In genomic region chr17:2688351-2689342, GRCh38 we compare ENCODE assay signal across 1 cellular context.
TF ChIP-seq lines count a peak whose summit lies in the region.

No MANE protein-coding gene starts in this region.

TF ChIP-seq in HepG2, 621 proteins besides CTCF, POLR2A, EP300 and RAD21 (continued from another document and continues in another):
- no peak for TF ChIP-seq RXRA (CRISPR knock-in tag; IDR thresholded peaks at IDR 0.05)
- TF ChIP-seq NBN (conservative IDR thresholded peaks at IDR 0.05), result no peak
- TF ChIP-seq SPEN (CRISPR knock-in tag; IDR thresholded peaks at IDR 0.05; ENCODE audit: low read depth), result no peak
- no peak for TF ChIP-seq HMG20A (CRISPR knock-in tag; IDR thresholded peaks at IDR 0.05; ENCODE audit: borderline replicate concordance)
- peak; percentile 31; the same call in 1 of the 2 replicates for TF ChIP-seq NR2F2 (IDR thresholded peaks at IDR 0.05; ENCODE audit: borderline replicate concordance, low read depth)
- no peak for TF ChIP-seq SIN3B (IDR thresholded peaks at IDR 0.05; ENCODE audit: low read length)
- TF ChIP-seq ZNF878 (CRISPR knock-in tag; IDR thresholded peaks at IDR 0.05), result 0 out of 2 replicates have a peak, but pooled peaks have one; percentile 29
- TF ChIP-seq MEF2D (CRISPR knock-in tag; IDR thresholded peaks at IDR 0.05), result no peak
- peak; percentile 41; the same call in 1 of the 2 replicates for TF ChIP-seq POLR2AphosphoS5 (IDR thresholded peaks at IDR 0.05; ENCODE audit: low read depth, low read length)
- TF ChIP-seq SAP130 (CRISPR knock-in tag; IDR thresholded peaks at IDR 0.05; ENCODE audit: low read depth), result no peak
- TF ChIP-seq ZNF841 (CRISPR knock-in tag; IDR thresholded peaks at IDR 0.05; ENCODE audit: borderline replicate concordance), result no peak
- peak; percentile 10 for TF ChIP-seq RBM22 (optimal IDR thresholded peaks at IDR 0.05; ENCODE audit: low read length)
- no peak for TF ChIP-seq ZNF557 (CRISPR knock-in tag; IDR thresholded peaks at IDR 0.05)
- TF ChIP-seq ZNF572 (CRISPR knock-in tag; IDR thresholded peaks at IDR 0.05), result no peak
- TF ChIP-seq HNRNPLL (IDR thresholded peaks at IDR 0.05; ENCODE audit: low read depth, low read length, poor library complexity, severe bottlenecking), result no peak
- TF ChIP-seq SNAPC4 (CRISPR knock-in tag; IDR thresholded peaks at IDR 0.05), result no peak
- peak; percentile 44 for TF ChIP-seq SKI (IDR thresholded peaks at IDR 0.05; ENCODE audit: partially characterized antibody)
- TF ChIP-seq ZNF350 (CRISPR knock-in tag; IDR thresholded peaks at IDR 0.05; ENCODE audit: borderline replicate concordance, low read depth), result 0 out of 2 replicates have a peak, but pooled peaks have one; percentile 43
- no peak for TF ChIP-seq HMGXB3 (CRISPR knock-in tag; IDR thresholded peaks at IDR 0.05; ENCODE audit: borderline replicate concordance)
- TF ChIP-seq DDIT3 (CRISPR knock-in tag; IDR thresholded peaks at IDR 0.05), result no peak
- TF ChIP-seq ZNF687 (CRISPR knock-in tag; IDR thresholded peaks at IDR 0.05), result peak; percentile 44; the same call in 1 of the 2 replicates
- TF ChIP-seq MTF2 (CRISPR knock-in tag; IDR thresholded peaks at IDR 0.05; ENCODE audit: borderline replicate concordance), result no peak
- no peak for TF ChIP-seq FOXO4 (CRISPR knock-in tag; conservative IDR thresholded peaks at IDR 0.05)
- no peak for TF ChIP-seq NFKB2 (CRISPR knock-in tag; IDR thresholded peaks at IDR 0.05; ENCODE audit: borderline replicate concordance)
- no peak for TF ChIP-seq PAXIP1 (CRISPR knock-in tag; conservative IDR thresholded peaks at IDR 0.05)
- no peak for TF ChIP-seq ZNF564 (CRISPR knock-in tag; IDR thresholded peaks at IDR 0.05)
- TF ChIP-seq ZEB1 (IDR thresholded peaks at IDR 0.05; ENCODE audit: insufficient replicate concordance, low read depth), result peak; percentile 80
- TF ChIP-seq ZFP82 (CRISPR knock-in tag; IDR thresholded peaks at IDR 0.05; ENCODE audit: borderline replicate concordance), result no peak
- TF ChIP-seq HIC2 (CRISPR knock-in tag; IDR thresholded peaks at IDR 0.05; ENCODE audit: low read depth), result no peak
- TF ChIP-seq FOXM1 (CRISPR knock-in tag; IDR thresholded peaks at IDR 0.05), result no peak
- TF ChIP-seq ZIK1 (CRISPR knock-in tag; IDR thresholded peaks at IDR 0.05; ENCODE audit: borderline replicate concordance, low read depth), result no peak
- TF ChIP-seq CBX5 (CRISPR knock-in tag; IDR thresholded peaks at IDR 0.05; ENCODE audit: borderline replicate concordance), result no peak
- no peak for TF ChIP-seq ZNF335 (CRISPR knock-in tag; IDR thresholded peaks at IDR 0.05)
- TF ChIP-seq JUN (CRISPR knock-in tag; IDR thresholded peaks at IDR 0.05), result no peak
- TF ChIP-seq ZKSCAN1 (IDR thresholded peaks at IDR 0.05; ENCODE audit: low read length), result no peak
- no peak for TF ChIP-seq ZSCAN30 (CRISPR knock-in tag; IDR thresholded peaks at IDR 0.05)
- no peak for TF ChIP-seq TFAP4 (IDR thresholded peaks at IDR 0.05; ENCODE audit: borderline replicate concordance, low read depth)
- TF ChIP-seq MAF1 (CRISPR knock-in tag; IDR thresholded peaks at IDR 0.05; ENCODE audit: borderline replicate concordance), result no peak
- TF ChIP-seq TAF1 (CRISPR knock-in tag; IDR thresholded peaks at IDR 0.05), result no peak
- no peak; the same call in 1 of the 2 replicates for TF ChIP-seq TOPORS (CRISPR knock-in tag; IDR thresholded peaks at IDR 0.05)
- TF ChIP-seq AGO2 (optimal IDR thresholded peaks at IDR 0.05; ENCODE audit: low read depth, low read length), result peak; percentile 82
- no peak for TF ChIP-seq SYNCRIP (IDR thresholded peaks at IDR 0.05; ENCODE audit: insufficient read depth, low read depth, low read length)
